21 cellular contexts compared by ENCODE assay signal in genomic region chr1:203263496-203263895, GRCh38. TPM values are rescaled to one million over a fixed set of nuclear protein-coding genes. Genes with fewer than 3 reads are reported as not detected.
DNase-seq lines count a peak whose midpoint lies in the region; ATAC-seq and TF ChIP-seq lines count a peak whose summit lies in the region.
"Had no signal": no experiment of that assay in that cellular context is flagged by ENCODE, and none has a peak within 500 bp of the region (broad histone marks: within the 10 kb centered on the region; RNA-seq: fewer than 3 reads in every experiment).

No MANE protein-coding gene starts in this region.

- H3K27ac ChIP-seq in Karpas-422 (ENCODE audit: low read length): no peak overlapping the region
- peak overlapping the region; percentile 46 for H3K27ac ChIP-seq in WERI-Rb-1
- no peak overlapping the region for H3K27ac ChIP-seq in neuronal stem cell (replicated peaks; ENCODE audit: low read length)
- H3K27ac ChIP-seq: esophagus squamous epithelium, suprapubic skin had no signal

- no peaks in the 10 kb centered on the region for H3K9me2 ChIP-seq in Karpas-422 (replicated peaks; ENCODE audit: insufficient read depth, low read length)

- no peak overlapping the region for H2BK12ac ChIP-seq in neuronal stem cell (ENCODE audit: low read length)

- H2BK120ac ChIP-seq in neuronal stem cell (ENCODE audit: low read depth, low read length): no peak overlapping the region

- no peak overlapping the region for H2BK15ac ChIP-seq in neuronal stem cell (ENCODE audit: low read length)

- H3K23ac ChIP-seq in neuronal stem cell (ENCODE audit: low read depth, low read length, poor library complexity): no peak overlapping the region

- H3K27me3 ChIP-seq in GM06990 (replicated peaks; ENCODE audit: control insufficient read depth, insufficient read depth, low read length) (no peaks in the 10 kb centered on the region), Karpas-422 (ENCODE audit: low read length) (no peaks in the 10 kb centered on the region), WERI-Rb-1 (ENCODE audit: insufficient read depth, low read depth, severe bottlenecking) (no peaks in the 10 kb centered on the region), neuronal stem cell (ENCODE audit: control insufficient read depth in 3 of 3, insufficient read depth in 3 of 3, low read depth in 1 of 3, low read length in 3 of 3) (peaks cover 0 to 4% (median 0%) of the 10 kb centered on the region in 3 experiments)
- H3K27me3 ChIP-seq: esophagus squamous epithelium, suprapubic skin had no signal

- H4K8ac ChIP-seq in neuronal stem cell (ENCODE audit: low read depth, low read length): no peak overlapping the region

- H4K91ac ChIP-seq in neuronal stem cell (ENCODE audit: low read depth, low read length, poor library complexity): no peak overlapping the region

- no peak overlapping the region for H2BK5ac ChIP-seq in neuronal stem cell (ENCODE audit: low read length)

- H3K9me3 ChIP-seq in Karpas-422 (ENCODE audit: low read length) (no peaks in the 10 kb centered on the region), WERI-Rb-1 (ENCODE audit: severe bottlenecking) (peaks cover 13% of the 10 kb centered on the region), neuronal stem cell (replicated peaks in 1 of 2; ENCODE audit: control insufficient read depth in 2 of 2, insufficient read depth in 1 of 2, low read depth in 1 of 2, low read length in 2 of 2) (no peaks in the 10 kb centered on the region)
- H3K9me3 ChIP-seq: esophagus squamous epithelium, suprapubic skin had no signal

- TF ChIP-seq CTCF in GM06990 (IDR thresholded peaks at IDR 0.05; ENCODE audit: insufficient read depth, low read length, poor library complexity, severe bottlenecking) (peak; percentile 17), WERI-Rb-1 (IDR thresholded peaks at IDR 0.05; ENCODE audit: low read depth, low read length) (no peak)

- WGBS in neuronal stem cell (ENCODE audit: extremely low coverage in 2 of 2, insufficient read length in 2 of 2, insufficient replicate concordance in 1 of 2), 2 donors: no CpG with 5 or more reads among the region's 10 CpGs

- no peaks in the 10 kb centered on the region for H4K20me1 ChIP-seq in Karpas-422 (ENCODE audit: insufficient read depth, low read depth, low read length)

- H2AK5ac ChIP-seq in neuronal stem cell (ENCODE audit: low read depth, low read length): no peak overlapping the region

- H3K79me1 ChIP-seq in neuronal stem cell (ENCODE audit: low read depth, low read length): no peaks in the 10 kb centered on the region

- peak overlapping the region; percentile 26 for H3K4me2 ChIP-seq in Karpas-422 (ENCODE audit: low read depth, low read length, poor library complexity, severe bottlenecking)
- no peak overlapping the region for H3K4me2 ChIP-seq in neuronal stem cell (ENCODE audit: insufficient read depth, low read length, poor library complexity, severe bottlenecking)

- H3K4ac ChIP-seq in neuronal stem cell (ENCODE audit: low read length): no peak overlapping the region

- H3K18ac ChIP-seq in neuronal stem cell (ENCODE audit: low read length): no peak overlapping the region

- no peaks in the 10 kb centered on the region for H3K36me3 ChIP-seq in GM06990 (ENCODE audit: control insufficient read depth, insufficient read depth, low read length)
- H3K36me3 ChIP-seq in Karpas-422 (ENCODE audit: insufficient read depth, low read length): no peaks in the 10 kb centered on the region
- H3K36me3 ChIP-seq in WERI-Rb-1: no peaks in the 10 kb centered on the region
- no peaks in the 10 kb centered on the region for H3K36me3 ChIP-seq in neuronal stem cell (replicated peaks in 1 of 2; ENCODE audit: control insufficient read depth in 2 of 2, insufficient read depth in 2 of 2, low read length in 2 of 2)
- H3K36me3 ChIP-seq: esophagus squamous epithelium, suprapubic skin had no signal

- H2AFZ ChIP-seq in Karpas-422 (ENCODE audit: low read length): peak overlapping the region; percentile 63; the same call in 1 of the 2 replicates
- H2AFZ ChIP-seq in neuronal stem cell (ENCODE audit: low read length): peak overlapping the region; percentile 56

- DNase-seq in GM06990 (ENCODE audit: extremely low read depth, insufficient read length) (no peak), Karpas-422 (peak; percentile 68), WERI-Rb-1 (no peak), neuronal stem cell (ENCODE audit: low spot score) (no peak), globus pallidus (ENCODE audit: low spot score) (no peak), NCI-H146 (lab: John Stamatoyannopoulos, UW) (no peak)
- no peak for DNase-seq in stimulated activated CD4-positive, alpha-beta T cell treated with anti-CD3 and anti-CD28 coated beads, Interleukin-4, amount 100 ng/mL, for 24 hours
- DNase-seq: activated CD4-positive, CD25-positive, alpha-beta regulatory T cell treated with anti-CD3 and anti-CD28 coated beads, Interleukin-2, amount 50 U/mL, for 72 hours; activated naive CD8-positive, alpha-beta T cell treated with anti-CD3 and anti-CD28 coated beads, Interleukin-2, amount 50 U/mL, for 24 hours; EL; esophagus squamous epithelium; glutamatergic neuron; naive thymus-derived CD4-positive, alpha-beta T cell; NCI-H1694; NCI-H226; T1000 had no signal

- no peak for ATAC-seq in HG03097 (IDR thresholded peaks at IDR 0.05; ENCODE audit: low FRiP score, unreplicated experiment)
- ATAC-seq: activated naive CD8-positive, alpha-beta T cell treated with anti-CD3 and anti-CD28 coated beads, Interleukin-2, amount 50 U/mL, for 24 hours; HCT116; naive thymus-derived CD4-positive, alpha-beta T cell had no signal

- H3K4me3 ChIP-seq in GM06990 (replicated peaks; ENCODE audit: low read depth, low read length) (no peak overlapping the region), Karpas-422 (ENCODE audit: low read length) (no peak overlapping the region), WERI-Rb-1 (ENCODE audit: low read depth, low read length) (no peak overlapping the region), neuronal stem cell (ENCODE audit: low read length in 2 of 2) (no peak overlapping the region)
- H3K4me3 ChIP-seq: esophagus squamous epithelium, skin epidermis, suprapubic skin had no signal

- H3K79me2 ChIP-seq in Karpas-422 (ENCODE audit: low read length): no peaks in the 10 kb centered on the region

- no peak overlapping the region for H3K14ac ChIP-seq in neuronal stem cell (ENCODE audit: low read length)

- H3K4me1 ChIP-seq in Karpas-422 (ENCODE audit: low read length) (peaks cover 44% of the 10 kb centered on the region), neuronal stem cell (ENCODE audit: control insufficient read depth in 2 of 2, insufficient read depth in 1 of 2, low read depth in 1 of 2, low read length in 2 of 2) (peaks cover 0 to 3% of the 10 kb centered on the region in 2 donors)

- no peak overlapping the region; the same call in 1 of the 2 replicates for H3K9ac ChIP-seq in Karpas-422 (ENCODE audit: low read length)
- H3K9ac ChIP-seq in neuronal stem cell (ENCODE audit: low read depth, low read length, poor library complexity): no peak overlapping the region

RNA-seq across cellular contexts. Expression of gene CHIT1, which starts 34.0 kb away (rescaled TPM):
- total RNA-seq in Karpas-422 (2014; rRNA removed; shearing (Covaris generic); ENCODE audit: low replicate concordance): 0.89 and 15.2 TPM in 2 replicates
- 0.04 TPM for polyA plus RNA-seq in neuronal stem cell (2013, experiment 1 of 2)
- polyA plus RNA-seq in neuronal stem cell (2013, experiment 2 of 2): not detected
- total RNA-seq: SK-MEL-5 had no signal
- polyA plus RNA-seq: naive thymus-derived CD4-positive, alpha-beta T cell had no signal

RNA-seq across cellular contexts. Expression of gene BTG2, which starts 41.8 kb away (rescaled TPM):
- 245 and 258 TPM in 2 replicates for total RNA-seq in Karpas-422 (2014; rRNA removed; shearing (Covaris generic); ENCODE audit: low replicate concordance)
- polyA plus RNA-seq in neuronal stem cell (2013, experiment 1 of 2): 59.9 TPM
- polyA plus RNA-seq in neuronal stem cell (2013, experiment 2 of 2): 59.9 TPM
